23 cellular contexts compared by ENCODE assay signal in the genomic region with DNA sequence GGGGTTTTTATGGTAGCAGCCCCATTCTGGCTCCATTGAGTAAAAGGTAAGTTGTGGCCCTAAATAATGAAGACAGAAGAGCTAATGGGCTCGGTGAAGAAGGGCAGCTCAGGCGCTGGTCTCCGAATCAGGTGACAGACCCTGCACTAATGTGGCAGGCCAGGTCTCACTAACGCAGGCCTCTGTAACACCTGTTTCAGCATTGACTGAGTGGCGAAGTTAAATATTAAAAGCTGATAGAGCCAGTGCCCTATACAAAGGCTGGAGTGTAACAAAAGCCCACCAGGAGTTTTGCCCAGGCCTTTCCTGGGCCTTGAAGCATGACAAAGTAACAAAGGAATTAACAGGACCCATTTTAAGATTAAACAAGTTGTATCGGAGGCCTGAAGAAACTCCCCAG. TPM values are rescaled to one million over a fixed set of nuclear protein-coding genes. Genes with fewer than 3 reads are reported as not detected.
DNase-seq lines count a peak whose midpoint lies in the region; TF ChIP-seq lines count a peak whose summit lies in the region.
"Had no signal": no experiment of that assay in that cellular context is flagged by ENCODE, and none has a peak within 500 bp of the region (broad histone marks: within the 10 kb centered on the region; RNA-seq: fewer than 3 reads in every experiment).

No MANE protein-coding gene starts in this region.

- TF ChIP-seq CTCF in brain (conservative IDR thresholded peaks at IDR 0.05) (no peak), testis (IDR thresholded peaks at IDR 0.05) (no peak)

- WGBS in neuronal stem cell (ENCODE audit: extremely low coverage in 2 of 2, insufficient read length in 2 of 2, insufficient replicate concordance in 1 of 2), 2 donors, result no CpG with 5 or more reads among the region's 6 CpGs
- WGBS in testis, 2 donors, result 76 to 82% methylated on average over 6 of the region's 6 CpGs

- H3K36me3 Mint-ChIP-seq in CD8-positive, alpha-beta memory T cell, result no peaks in the 10 kb centered on the region
- no peaks in the 10 kb centered on the region for H3K36me3 Mint-ChIP-seq in brain
- H3K36me3 Mint-ChIP-seq: CD14-positive monocyte had no signal

- H4K8ac ChIP-seq in neuronal stem cell (ENCODE audit: low read depth, low read length), result no peak overlapping the region

- H2BK120ac ChIP-seq in neuronal stem cell (ENCODE audit: low read depth, low read length), result no peak overlapping the region

- POLR2A ChIA-PET in CD8-positive, alpha-beta memory T cell (lab: Charles Lee), result no interaction called here

- H3K9ac ChIP-seq in neuronal stem cell (ENCODE audit: low read depth, low read length, poor library complexity), result no peak overlapping the region
- H3K9ac ChIP-seq: parathyroid adenoma had no signal

- H3K4me2 ChIP-seq in neuronal stem cell (ENCODE audit: insufficient read depth, low read length, poor library complexity, severe bottlenecking), result no peak overlapping the region

- H3K23ac ChIP-seq in neuronal stem cell (ENCODE audit: low read depth, low read length, poor library complexity), result no peak overlapping the region

- no peaks in the 10 kb centered on the region for H3K9me3 Mint-ChIP-seq in CD8-positive, alpha-beta memory T cell
- peaks cover 0 to 4% (median 0%) of the 10 kb centered on the region in 5 experiments for H3K9me3 Mint-ChIP-seq in brain
- H3K9me3 Mint-ChIP-seq: activated T-helper 2 cell treated with anti-CD3 and anti-CD28 coated beads, Interferon-gamma antibody, Interleukin-2, Interleukin-4, amounts not matched to agents 10 μg/mL and 5 μg/mL and 100 μg/mL, durations not matched to agents 14 hours and 24 hours and 36 hours had no signal

- H3K4me3 ChIP-seq in CD8-positive, alpha-beta memory T cell (ENCODE audit: low read length), result no peak overlapping the region
- no peak overlapping the region for H3K4me3 ChIP-seq in H7 (ENCODE audit: insufficient read depth, low read depth, low read length)
- H3K4me3 ChIP-seq in neuronal stem cell (ENCODE audit: low read length in 2 of 2), result no peak overlapping the region
- H3K4me3 ChIP-seq in testis, result no peak overlapping the region
- H3K4me3 ChIP-seq: MG63, sigmoid colon, SJCRH30, stomach, transverse colon had no signal

- peak overlapping the region in 7 of 8 donors; percentile 36 to 97 (median 82) for H3K27ac Mint-ChIP-seq in CD8-positive, alpha-beta memory T cell
- H3K27ac Mint-ChIP-seq in brain, result peak overlapping the region; percentile 34 to 86 (median 68)
- H3K27ac Mint-ChIP-seq: CD14-positive monocyte had no signal

- no peak overlapping the region for H2BK5ac ChIP-seq in neuronal stem cell (ENCODE audit: low read length)

- H3K9me3 ChIP-seq in CD8-positive, alpha-beta memory T cell (ENCODE audit: low read length), result no peaks in the 10 kb centered on the region
- H3K9me3 ChIP-seq in neuronal stem cell (replicated peaks in 1 of 2; ENCODE audit: control insufficient read depth in 2 of 2, insufficient read depth in 1 of 2, low read depth in 1 of 2, low read length in 2 of 2) (no peaks in the 10 kb centered on the region), testis (no peaks in the 10 kb centered on the region)
- H3K9me3 ChIP-seq: MG63, sigmoid colon, SJCRH30, stomach, transverse colon had no signal

- H3K27me3 Mint-ChIP-seq in CD8-positive, alpha-beta memory T cell, result no peaks in the 10 kb centered on the region
- peaks cover 14% of the 10 kb centered on the region for H3K27me3 Mint-ChIP-seq in brain

- H2AFZ ChIP-seq in neuronal stem cell (ENCODE audit: low read length), result peak overlapping the region; percentile 34
- H2AFZ ChIP-seq: parathyroid adenoma had no signal

- intact Hi-C loops in testis (cut with DNase I; ENCODE audit: low total_unique reads), result no loop called here

- H2BK12ac ChIP-seq in neuronal stem cell (ENCODE audit: low read length), result no peak overlapping the region

- no peak overlapping the region for H4K91ac ChIP-seq in neuronal stem cell (ENCODE audit: low read depth, low read length, poor library complexity)

- peaks cover 50 to 58% (median 55%) of the 10 kb centered on the region in 3 donors for H3K4me1 Mint-ChIP-seq in CD8-positive, alpha-beta memory T cell
- peaks cover 8% of the 10 kb centered on the region for H3K4me1 Mint-ChIP-seq in brain

- H3K4me3 Mint-ChIP-seq in CD8-positive, alpha-beta memory T cell, result peak overlapping the region in 2 of 7 donors; percentile 16 to 73
- H3K4me3 Mint-ChIP-seq in brain, result peak overlapping the region in 2 of 5 experiments; percentile 32 to 33
- H3K4me3 Mint-ChIP-seq: CD14-positive monocyte had no signal

- no peaks in the 10 kb centered on the region for H3K79me1 ChIP-seq in neuronal stem cell (ENCODE audit: low read depth, low read length)

- H3K14ac ChIP-seq in neuronal stem cell (ENCODE audit: low read length), result no peak overlapping the region

- peak overlapping the region; percentile 16 for H3K18ac ChIP-seq in neuronal stem cell (ENCODE audit: low read length)

- H2AK5ac ChIP-seq in neuronal stem cell (ENCODE audit: low read depth, low read length), result no peak overlapping the region

- no peak overlapping the region for H3K27ac ChIP-seq in CD8-positive, alpha-beta memory T cell (ENCODE audit: low read depth, low read length)
- H3K27ac ChIP-seq in neuronal stem cell (replicated peaks; ENCODE audit: low read length), result peak overlapping the region; percentile 58
- no peak overlapping the region for H3K27ac ChIP-seq in testis
- H3K27ac ChIP-seq: parathyroid adenoma, sigmoid colon, SJCRH30, transverse colon had no signal

- H2BK15ac ChIP-seq in neuronal stem cell (ENCODE audit: low read length), result no peak overlapping the region

- no peaks in the 10 kb centered on the region for H3K36me3 ChIP-seq in CD8-positive, alpha-beta memory T cell (ENCODE audit: insufficient read depth, low read length)
- no peaks in the 10 kb centered on the region for H3K36me3 ChIP-seq in H7 (replicated peaks; ENCODE audit: control insufficient read depth, insufficient read depth, low read length)
- H3K36me3 ChIP-seq in neuronal stem cell (replicated peaks in 1 of 2; ENCODE audit: control insufficient read depth in 2 of 2, insufficient read depth in 2 of 2, low read length in 2 of 2), result no peaks in the 10 kb centered on the region
- no peaks in the 10 kb centered on the region for H3K36me3 ChIP-seq in testis (ENCODE audit: low read depth, missing control alignments)
- H3K36me3 ChIP-seq: MG63, sigmoid colon, SJCRH30, stomach, transverse colon had no signal

- DNase-seq in CD8-positive, alpha-beta memory T cell, result no peak
- DNase-seq in H7 (peak; percentile 39), neuronal stem cell (ENCODE audit: low spot score) (peak; percentile 46), testis (no peak)
- DNase-seq in effector CD8-positive, alpha-beta T cell (lab: John Stamatoyannopoulos, UW), result no peak
- no peak for DNase-seq in stimulated activated CD8-positive, alpha-beta memory T cell treated with anti-CD3 and anti-CD28 coated beads, Interleukin-4, amount 100 ng/mL, for 48 hours
- DNase-seq: head of caudate nucleus; KBM-7; left cardiac atrium; NCI-H1694; NCI-H2171; NCI-H524 treated with DMSO at 0.1 percent for 48 hours; sigmoid colon; SJCRH30; stimulated activated CD4-positive, alpha-beta T cell treated with anti-CD3 and anti-CD28 coated beads, Interleukin-15, amount 100 ng/mL, for 24 hours; stomach; T-helper 1 cell; transverse colon had no signal

- CTCF ChIA-PET in CD8-positive, alpha-beta memory T cell (lab: Charles Lee), result interaction anchor here (1.3 to 7.6 kb wide), 5 partner anchors 9 to 91 kb away, joined by 3 to 88 read pairs (median 29); a partner anchor contains a TSS

- TF ChIP-seq POLR2A in testis (IDR thresholded peaks at IDR 0.05), result no peak

- H3K4ac ChIP-seq in neuronal stem cell (ENCODE audit: low read length), result no peak overlapping the region

- H3K27me3 ChIP-seq in CD8-positive, alpha-beta memory T cell (ENCODE audit: insufficient read depth, low read length, poor library complexity, severe bottlenecking), result no peaks in the 10 kb centered on the region
- no peaks in the 10 kb centered on the region for H3K27me3 ChIP-seq in H7 (ENCODE audit: control insufficient read depth, insufficient read depth, low read length)
- H3K27me3 ChIP-seq in neuronal stem cell (ENCODE audit: control insufficient read depth in 3 of 3, insufficient read depth in 3 of 3, low read depth in 1 of 3, low read length in 3 of 3), result peaks cover 0 to 37% (median 0%) of the 10 kb centered on the region in 3 experiments
- no peaks in the 10 kb centered on the region for H3K27me3 ChIP-seq in testis
- H3K27me3 ChIP-seq: MG63, transverse colon had no signal

- H3K4me1 ChIP-seq in CD8-positive, alpha-beta memory T cell (ENCODE audit: insufficient read depth, low read length), result peaks cover 53% of the 10 kb centered on the region
- H3K4me1 ChIP-seq in neuronal stem cell (ENCODE audit: control insufficient read depth in 2 of 2, insufficient read depth in 1 of 2, low read depth in 1 of 2, low read length in 2 of 2) (peaks cover 6 to 10% of the 10 kb centered on the region in 2 donors), testis (no peaks in the 10 kb centered on the region)
- H3K4me1 ChIP-seq: parathyroid adenoma, sigmoid colon, transverse colon had no signal

RNA-seq across cellular contexts. Expression of a gene that starts 19.2 kb away (rescaled TPM):
- total RNA-seq in CD8-positive, alpha-beta memory T cell, result 100 to 1,000 TPM; 150 to 156 TPM
- 145 TPM for polyA plus RNA-seq in CD8-positive, alpha-beta memory T cell
- total RNA-seq in H7 (2014; rRNA removed; shearing (Covaris generic)), result 63.5 and 69.1 TPM in 2 replicates
- 234 TPM for polyA plus RNA-seq in brain (ENCODE audit: insufficient read depth, low read depth, low replicate concordance)
- 56.9 TPM for polyA plus RNA-seq in neuronal stem cell (2013, experiment 1 of 2)
- polyA plus RNA-seq in neuronal stem cell (2013, experiment 2 of 2), result 56.6 TPM
- total RNA-seq in testis, result 10 to 100 TPM; 79.8 to 82.4 TPM
- 127 TPM for polyA plus RNA-seq in testis (ENCODE audit: insufficient read depth, low read depth, low replicate concordance)

RNA-seq across cellular contexts. Expression of a gene that starts 39.9 kb away (rescaled TPM):
- 10 to 100 TPM; 21.3 to 23.0 TPM for total RNA-seq in CD8-positive, alpha-beta memory T cell
- 57.7 TPM for polyA plus RNA-seq in CD8-positive, alpha-beta memory T cell
- total RNA-seq in H7 (2014; rRNA removed; shearing (Covaris generic)), result 12.9 and 19.4 TPM in 2 replicates
- polyA plus RNA-seq in brain (ENCODE audit: insufficient read depth, low read depth, low replicate concordance) (5.6 TPM), testis (ENCODE audit: insufficient read depth, low read depth, low replicate concordance) (6.3 TPM)
- 1.0 TPM for polyA plus RNA-seq in neuronal stem cell (2013, experiment 1 of 2)
- 0.96 TPM for polyA plus RNA-seq in neuronal stem cell (2013, experiment 2 of 2)
- 10 to 100 TPM; 13.5 to 26.2 TPM for total RNA-seq in testis

Comparison
In these comparisons a context has a peak if more than half of its experiments do, and no peak if none do; other contexts are left out.
1. DNase-seq: peak in H7 (single experiment) and neuronal stem cell (single experiment); none in CD8-positive, alpha-beta memory T cell (0 of 5), effector CD8-positive, alpha-beta T cell (single experiment), stimulated activated CD8-positive, alpha-beta memory T cell treated with anti-CD3 and anti-CD28 coated beads, Interleukin-4, amount 100 ng/mL, for 48 hours (single experiment) and testis (single experiment).